ENCODE assay signal across 12 cellular contexts in genomic region chr1:164589408-164589807, GRCh38. TPM values are rescaled to one million over a fixed set of nuclear protein-coding genes. Genes with fewer than 3 reads are reported as not detected.
DNase-seq lines count a peak whose midpoint lies in the region; TF ChIP-seq lines count a peak whose summit lies in the region.
"Had no signal": no experiment of that assay in that cellular context is flagged by ENCODE, and none has a peak within 500 bp of the region (broad histone marks: within the 10 kb centered on the region; RNA-seq: fewer than 3 reads in every experiment).

No MANE protein-coding gene starts in this region.

- H3K36me3 ChIP-seq in NT2/D1 (ENCODE audit: insufficient read depth, insufficient read length, low read length) (peaks cover 16% of the 10 kb centered on the region), endocrine pancreas (ENCODE audit: control insufficient read depth, insufficient read depth, low read length) (no peaks in the 10 kb centered on the region), tibial nerve (no peaks in the 10 kb centered on the region)

- DNase-seq in NT2/D1 (ENCODE audit: low read depth, low spot score) (no peak), neural crest cell (ENCODE audit: low read depth, low spot score) (no peak), tibial nerve (ENCODE audit: low spot score in 2 of 2) (no peak), glutamatergic neuron (no peak), RWPE1 (ENCODE audit: low spot score) (no peak)
- no peak for DNase-seq in activated CD8-positive, alpha-beta memory T cell treated with anti-CD3 and anti-CD28 coated beads for 24 hours
- DNase-seq: activated CD4-positive, alpha-beta T cell treated with anti-CD3 and anti-CD28 coated beads for 36 hours; CD4-positive, alpha-beta memory T cell; Kasumi-1; stimulated activated CD8-positive, alpha-beta memory T cell treated with anti-CD3 and anti-CD28 coated beads, Interleukin-4, amount 100 ng/mL, for 48 hours; T-cell had no signal

- H3K27ac ChIP-seq in tibial nerve (peak overlapping the region in 3 of 4 donors; percentile 66 to 84 (median 76)), RWPE1 (no peak overlapping the region)

- H3K27ac Mint-ChIP-seq in neural crest cell (ENCODE audit: unreplicated experiment), result no peak overlapping the region
- no peak overlapping the region for H3K27ac Mint-ChIP-seq in glutamatergic neuron (ENCODE audit: unreplicated experiment)
- H3K27ac Mint-ChIP-seq: activated CD4-positive, alpha-beta T cell treated with anti-CD3 and anti-CD28 coated beads for 36 hours; CD4-positive, alpha-beta memory T cell; T-cell had no signal

- CTCF ChIA-PET in RWPE1 (lab: Yijun Ruan, JAX), result no interaction called here

- H3K9me3 Mint-ChIP-seq in neural crest cell, result no peaks in the 10 kb centered on the region
- H3K9me3 Mint-ChIP-seq in glutamatergic neuron (ENCODE audit: unreplicated experiment), result peaks cover 4% of the 10 kb centered on the region
- H3K9me3 Mint-ChIP-seq: T-cell had no signal

- H3K27me3 ChIP-seq in NT2/D1 (ENCODE audit: insufficient read depth, insufficient read length) (no peaks in the 10 kb centered on the region), endocrine pancreas (ENCODE audit: control insufficient read depth, insufficient read depth, low read length) (no peaks in the 10 kb centered on the region), tibial nerve (no peaks in the 10 kb centered on the region)

- TF ChIP-seq CTCF in neural crest cell (conservative IDR thresholded peaks at IDR 0.05), result no peak
- no peak for TF ChIP-seq CTCF in tibial nerve (IDR thresholded peaks at IDR 0.05)
- no peak for TF ChIP-seq CTCF in glutamatergic neuron (IDR thresholded peaks at IDR 0.05; ENCODE audit: partially characterized antibody, unreplicated experiment)
- TF ChIP-seq CTCF in RWPE1 (conservative IDR thresholded peaks at IDR 0.05; ENCODE audit: low read depth), result no peak

- POLR2A ChIA-PET in RWPE1 (lab: Yijun Ruan, JAX; ENCODE audit: low non-redundant PET), result no interaction called here

- H3K9me3 ChIP-seq in NT2/D1 (ENCODE audit: insufficient read depth, low read length) (no peaks in the 10 kb centered on the region), endocrine pancreas (ENCODE audit: control insufficient read depth, low read length) (no peaks in the 10 kb centered on the region), tibial nerve (no peaks in the 10 kb centered on the region)

- H3K27me3 Mint-ChIP-seq in neural crest cell (ENCODE audit: low read depth) (no peaks in the 10 kb centered on the region), glutamatergic neuron (ENCODE audit: unreplicated experiment) (no peaks in the 10 kb centered on the region)

- TF ChIP-seq POLR2A in tibial nerve (IDR thresholded peaks at IDR 0.05), result no peak

- 41 to 43% methylated on average over 3 of the region's 3 CpGs for WGBS in tibial nerve, 2 donors

- H3K4me3 Mint-ChIP-seq in neural crest cell, result peak overlapping the region; percentile 86
- H3K4me3 Mint-ChIP-seq in glutamatergic neuron (ENCODE audit: unreplicated experiment), result no peak overlapping the region
- H3K4me3 Mint-ChIP-seq: activated CD4-positive, alpha-beta T cell treated with anti-CD3 and anti-CD28 coated beads for 36 hours; CD4-positive, alpha-beta memory T cell; T-cell had no signal

- H3K4me1 Mint-ChIP-seq in neural crest cell (peaks cover 67% of the 10 kb centered on the region), glutamatergic neuron (ENCODE audit: low read depth, unreplicated experiment) (peaks cover 36% of the 10 kb centered on the region)
- H3K4me1 Mint-ChIP-seq: activated CD4-positive, alpha-beta T cell treated with anti-CD3 and anti-CD28 coated beads for 36 hours; CD4-positive, alpha-beta memory T cell; T-cell had no signal

- no peak for TF ChIP-seq EP300 in tibial nerve (IDR thresholded peaks at IDR 0.05)

- H3K36me3 Mint-ChIP-seq in neural crest cell (ENCODE audit: low read depth), result peaks cover under 1% of the 10 kb centered on the region
- no peaks in the 10 kb centered on the region for H3K36me3 Mint-ChIP-seq in glutamatergic neuron (ENCODE audit: unreplicated experiment)
- H3K36me3 Mint-ChIP-seq: CD4-positive, alpha-beta memory T cell; T-cell had no signal

- H3K9ac ChIP-seq in NT2/D1 (ENCODE audit: insufficient read length, low read depth), result peak overlapping the region; percentile 14
- H3K9ac ChIP-seq in endocrine pancreas (ENCODE audit: control insufficient read depth, insufficient read depth, low read length), result no peak overlapping the region

- H3K4me1 ChIP-seq in NT2/D1 (ENCODE audit: insufficient read depth, insufficient read length) (peaks cover 23% of the 10 kb centered on the region), endocrine pancreas (ENCODE audit: control insufficient read depth, insufficient read depth, low read length) (no peaks in the 10 kb centered on the region), tibial nerve (peaks cover 0 to 55% (median 4%) of the 10 kb centered on the region in 4 donors)

- H3K4me3 ChIP-seq in NT2/D1 (ENCODE audit: insufficient read length, low read depth) (no peak overlapping the region), endocrine pancreas (ENCODE audit: control insufficient read depth, insufficient read depth, low read length) (peak overlapping the region; percentile 15), tibial nerve (peak overlapping the region; percentile 16 to 46 (median 27))

RNA-seq across cellular contexts. Expression of gene PBX1, which starts 30.4 kb away (rescaled TPM):
- total RNA-seq in neural crest cell (68.9 and 71.7 TPM in 2 replicates), tibial nerve (10 to 100 TPM; 25.8 to 31.0 (median 27.1) TPM), glutamatergic neuron (ENCODE audit: unreplicated experiment) (98.7 TPM)
